Comparison of ENCODE assay signal across 17 cellular contexts in the genomic region with DNA sequence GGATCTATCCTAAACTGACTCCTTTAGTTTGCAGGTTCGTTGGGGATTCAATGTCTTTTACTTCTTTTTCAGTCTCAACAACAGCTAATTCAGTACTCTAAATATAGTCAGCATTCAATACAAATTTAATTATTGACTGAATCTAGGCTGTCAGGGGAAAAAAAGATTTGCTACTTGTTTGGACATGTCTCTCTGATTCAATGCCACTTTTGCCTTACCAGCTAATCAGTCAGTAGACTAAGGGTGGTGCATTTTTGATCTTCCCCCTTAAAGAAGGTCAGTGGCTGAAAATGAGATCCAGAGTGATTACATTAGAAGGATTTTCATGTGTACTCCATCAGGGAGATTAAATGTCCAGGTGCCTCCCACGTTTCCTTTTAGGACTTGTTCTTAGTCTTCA.
DNase-seq lines count a peak whose midpoint lies in the region; FAIRE-seq and TF ChIP-seq lines count a peak whose summit lies in the region.
"Had no signal": no experiment of that assay in that cellular context is flagged by ENCODE, and none has a peak within 500 bp of the region (broad histone marks: within the 10 kb centered on the region; RNA-seq: fewer than 3 reads in every experiment).

No MANE protein-coding gene starts in this region.

- WGBS in mammary epithelial cell (ENCODE audit: low coverage, missing lambda C conversion rate), result 65% methylated on average over 2 of the region's 2 CpGs

- H3K36me3 Mint-ChIP-seq in MCF 10A (ENCODE audit: insufficient read depth, unreplicated experiment) (peaks cover 10% of the 10 kb centered on the region), glutamatergic neuron (ENCODE audit: unreplicated experiment) (no peaks in the 10 kb centered on the region)
- no peaks in the 10 kb centered on the region for H3K36me3 Mint-ChIP-seq in activated T-helper 2 cell treated with anti-CD3 and anti-CD28 coated beads, Interferon-gamma antibody, Interleukin-2, Interleukin-4, amounts not matched to agents 10 μg/mL and 5 μg/mL and 100 μg/mL, durations not matched to agents 14 hours and 24 hours and 36 hours (ENCODE audit: low read depth)
- H3K36me3 Mint-ChIP-seq: CD8-positive, alpha-beta memory T cell had no signal

- H3K4me1 Mint-ChIP-seq in MCF 10A (ENCODE audit: insufficient read depth, unreplicated experiment) (peaks cover 13% of the 10 kb centered on the region), glutamatergic neuron (ENCODE audit: low read depth, unreplicated experiment) (peaks cover 19% of the 10 kb centered on the region)
- no peaks in the 10 kb centered on the region for H3K4me1 Mint-ChIP-seq in activated T-helper 2 cell treated with anti-CD3 and anti-CD28 coated beads, Interferon-gamma antibody, Interleukin-2, Interleukin-4, amounts not matched to agents 10 μg/mL and 5 μg/mL and 100 μg/mL, durations not matched to agents 14 hours and 24 hours and 36 hours (ENCODE audit: low read depth)

- H3K4me3 Mint-ChIP-seq in MCF 10A (ENCODE audit: unreplicated experiment) (no peak overlapping the region), glutamatergic neuron (ENCODE audit: unreplicated experiment) (peak overlapping the region; percentile 22)
- H3K4me3 Mint-ChIP-seq in activated T-helper 2 cell treated with anti-CD3 and anti-CD28 coated beads, Interferon-gamma antibody, Interleukin-2, Interleukin-4, amounts not matched to agents 10 μg/mL and 5 μg/mL and 100 μg/mL, durations not matched to agents 14 hours and 24 hours and 36 hours (ENCODE audit: low read depth), result no peak overlapping the region
- H3K4me3 Mint-ChIP-seq: CD8-positive, alpha-beta memory T cell had no signal

- TF ChIP-seq CTCF in mammary epithelial cell (conservative IDR thresholded peaks at IDR 0.05 in 1 of 2, IDR thresholded peaks at IDR 0.05 in 1 of 2; ENCODE audit: extremely low read depth in 1 of 2, insufficient read depth in 1 of 2, low read depth in 1 of 2, low read length in 2 of 2), result no peak
- no peak for TF ChIP-seq CTCF in MCF 10A (IDR thresholded peaks at IDR 0.05; ENCODE audit: unreplicated experiment)
- no peak for TF ChIP-seq CTCF in WERI-Rb-1 (IDR thresholded peaks at IDR 0.05; ENCODE audit: low read depth, low read length)
- no peak for TF ChIP-seq CTCF in glutamatergic neuron (IDR thresholded peaks at IDR 0.05; ENCODE audit: partially characterized antibody, unreplicated experiment)

- TF ChIP-seq POLR2A in H54 (IDR thresholded peaks at IDR 0.05; ENCODE audit: low read depth, low read length), result no peak

- no TSS peak for BruUV-seq in mammary epithelial cell (replicated peaks; lab: Mats Ljungman, UMichigan)
- no TSS peak for BruUV-seq in MCF 10A (replicated peaks; lab: Mats Ljungman, UMichigan)

- H3K4me2 ChIP-seq in mammary epithelial cell (ENCODE audit: insufficient read depth, low read depth, low read length), result no peak overlapping the region
- H3K4me2 ChIP-seq: BLaER1 had no signal

- H3K9me3 Mint-ChIP-seq in MCF 10A (ENCODE audit: unreplicated experiment), result no peaks in the 10 kb centered on the region
- H3K9me3 Mint-ChIP-seq in glutamatergic neuron (ENCODE audit: unreplicated experiment), result peaks cover 4% of the 10 kb centered on the region
- no peaks in the 10 kb centered on the region for H3K9me3 Mint-ChIP-seq in activated T-helper 2 cell treated with anti-CD3 and anti-CD28 coated beads, Interferon-gamma antibody, Interleukin-2, Interleukin-4, amounts not matched to agents 10 μg/mL and 5 μg/mL and 100 μg/mL, durations not matched to agents 14 hours and 24 hours and 36 hours
- H3K9me3 Mint-ChIP-seq: CD8-positive, alpha-beta memory T cell had no signal

- dilution Hi-C loops in mammary epithelial cell (cut with HindIII; ENCODE audit: low sequenced_read_pairs), result no loop called here

- POLR2A ChIA-PET in MCF 10A (lab: Yijun Ruan, JAX), result interaction anchor here (0.6 to 1.0 kb wide), 4 partner anchors 11 to 228 kb away, joined by 3 to 5 read pairs (median 4); a partner anchor contains a TSS

- H3K9me3 ChIP-seq in mammary epithelial cell (replicated peaks; ENCODE audit: insufficient read depth, low read length) (no peaks in the 10 kb centered on the region), WERI-Rb-1 (ENCODE audit: severe bottlenecking) (no peaks in the 10 kb centered on the region)
- H3K9me3 ChIP-seq: BLaER1, Caco-2 had no signal

- no peak for FAIRE-seq in H54 (lab: Jason Lieb, UNC)
- FAIRE-seq: GM18507 had no signal

- H3K4me3 ChIP-seq in mammary epithelial cell (replicated peaks in 1 of 3; ENCODE audit: insufficient read depth in 1 of 3, low read depth in 2 of 3, low read length in 3 of 3), result no peak overlapping the region
- H3K4me3 ChIP-seq in WERI-Rb-1 (ENCODE audit: low read depth, low read length), result peak overlapping the region; percentile 17
- H3K4me3 ChIP-seq: BLaER1, GM23248 had no signal

- H3K79me2 ChIP-seq in mammary epithelial cell (ENCODE audit: insufficient read depth, low read length), result no peaks in the 10 kb centered on the region

- H3K27me3 Mint-ChIP-seq in MCF 10A (ENCODE audit: insufficient read depth, unreplicated experiment), result no peaks in the 10 kb centered on the region
- no peaks in the 10 kb centered on the region for H3K27me3 Mint-ChIP-seq in glutamatergic neuron (ENCODE audit: unreplicated experiment)
- H3K27me3 Mint-ChIP-seq in activated T-helper 2 cell treated with anti-CD3 and anti-CD28 coated beads, Interferon-gamma antibody, Interleukin-2, Interleukin-4, amounts not matched to agents 10 μg/mL and 5 μg/mL and 100 μg/mL, durations not matched to agents 14 hours and 24 hours and 36 hours (ENCODE audit: low read depth), result peaks cover 13% of the 10 kb centered on the region

- intact Hi-C loops in mammary epithelial cell (cut with micrococcal nuclease), result no loop called here
- intact Hi-C loops in MCF 10A (cut with micrococcal nuclease), result no loop called here
- intact Hi-C loops in activated T-helper 2 cell treated with anti-CD3 and anti-CD28 coated beads, Interferon-gamma antibody, Interleukin-2, Interleukin-4, amounts not matched to agents 10 μg/mL and 5 μg/mL and 100 μg/mL, durations not matched to agents 14 hours and 24 hours and 36 hours (cut with micrococcal nuclease), result no loop called here

- no peaks in the 10 kb centered on the region for H3K36me3 ChIP-seq in mammary epithelial cell (ENCODE audit: insufficient read depth, low read length)
- H3K36me3 ChIP-seq in WERI-Rb-1, result no peaks in the 10 kb centered on the region
- H3K36me3 ChIP-seq: BLaER1 had no signal

- in situ Hi-C loops in mammary epithelial cell (cut with MboI; ENCODE audit: low sequenced_read_pairs in 2 of 2), result no loop called here

- peak overlapping the region; percentile 70 for H2AFZ ChIP-seq in mammary epithelial cell (ENCODE audit: low read depth, low read length)
- H2AFZ ChIP-seq: GM23248 had no signal

- no peaks in the 10 kb centered on the region for H4K20me1 ChIP-seq in mammary epithelial cell (ENCODE audit: insufficient read depth, low read length)
- H4K20me1 ChIP-seq: BLaER1 had no signal

- peaks cover 29% of the 10 kb centered on the region for H3K4me1 ChIP-seq in mammary epithelial cell (ENCODE audit: insufficient read depth, low read length)
- H3K4me1 ChIP-seq: Caco-2 had no signal

- H3K27ac Mint-ChIP-seq in MCF 10A (ENCODE audit: low read depth, unreplicated experiment), result no peak overlapping the region
- no peak overlapping the region for H3K27ac Mint-ChIP-seq in glutamatergic neuron (ENCODE audit: unreplicated experiment)
- no peak overlapping the region for H3K27ac Mint-ChIP-seq in activated T-helper 2 cell treated with anti-CD3 and anti-CD28 coated beads, Interferon-gamma antibody, Interleukin-2, Interleukin-4, amounts not matched to agents 10 μg/mL and 5 μg/mL and 100 μg/mL, durations not matched to agents 14 hours and 24 hours and 36 hours
- H3K27ac Mint-ChIP-seq: CD8-positive, alpha-beta memory T cell had no signal

- no peak overlapping the region for H3K9ac ChIP-seq in mammary epithelial cell (ENCODE audit: insufficient read depth, low read length)
- H3K9ac ChIP-seq: BLaER1, GM23248 had no signal

- H3K27me3 ChIP-seq in mammary epithelial cell (ENCODE audit: insufficient read depth, low read length) (no peaks in the 10 kb centered on the region), WERI-Rb-1 (ENCODE audit: insufficient read depth, low read depth, severe bottlenecking) (no peaks in the 10 kb centered on the region)
- H3K27me3 ChIP-seq: BLaER1 had no signal

- CTCF ChIA-PET in mammary epithelial cell (lab: Charles Lee; ENCODE audit: low non-redundant PET) (interaction anchor here (0.6 kb wide), 1 partner anchor 224 kb away, joined by 4 read pairs; no protein-coding TSS in a partner anchor), MCF 10A (lab: Yijun Ruan, JAX) (interaction anchor here (0.6 kb wide), 1 partner anchor 1235 kb away, joined by 3 read pairs; no protein-coding TSS in a partner anchor)

- DNase-seq in mammary epithelial cell (peak; percentile 35), MCF 10A (ENCODE audit: unreplicated experiment) (no peak), WERI-Rb-1 (peak; percentile 75), glutamatergic neuron (no peak), H54 (ENCODE audit: insufficient read length, low spot score) (no peak)
- DNase-seq in activated T-helper 2 cell treated with anti-CD3 and anti-CD28 coated beads, Interferon-gamma antibody, Interleukin-2, Interleukin-4, amounts not matched to agents 10 μg/mL and 5 μg/mL and 100 μg/mL, durations not matched to agents 14 hours and 24 hours and 36 hours (ENCODE audit: low spot score), result no peak
- no peak for DNase-seq in activated CD4-positive, alpha-beta T cell treated with anti-CD3 and anti-CD28 coated beads for 1 hour
- DNase-seq: 8988T; AML-193; Caco-2; CD8-positive, alpha-beta memory T cell; DMS53; GM23248; H7; IMR-90 had no signal

- H3K27ac ChIP-seq in mammary epithelial cell (ENCODE audit: insufficient read depth, low read depth, low read length) (no peak overlapping the region), WERI-Rb-1 (peak overlapping the region; percentile 93)
- H3K27ac ChIP-seq: BLaER1, GM23248 had no signal

Comparison
In these comparisons a context has a peak if more than half of its experiments do, and no peak if none do; other contexts are left out.
1. DNase-seq: peak in mammary epithelial cell (single experiment) and WERI-Rb-1 (single experiment); none in MCF 10A (single experiment), glutamatergic neuron (single experiment), activated T-helper 2 cell treated with anti-CD3 and anti-CD28 coated beads, Interferon-gamma antibody, Interleukin-2, Interleukin-4, amounts not matched to agents 10 μg/mL and 5 μg/mL and 100 μg/mL, durations not matched to agents 14 hours and 24 hours and 36 hours (single experiment), activated CD4-positive, alpha-beta T cell treated with anti-CD3 and anti-CD28 coated beads for 1 hour (single experiment) and H54 (single experiment).